Comparison of ENCODE assay signal across 8 cellular contexts in the genomic region with DNA sequence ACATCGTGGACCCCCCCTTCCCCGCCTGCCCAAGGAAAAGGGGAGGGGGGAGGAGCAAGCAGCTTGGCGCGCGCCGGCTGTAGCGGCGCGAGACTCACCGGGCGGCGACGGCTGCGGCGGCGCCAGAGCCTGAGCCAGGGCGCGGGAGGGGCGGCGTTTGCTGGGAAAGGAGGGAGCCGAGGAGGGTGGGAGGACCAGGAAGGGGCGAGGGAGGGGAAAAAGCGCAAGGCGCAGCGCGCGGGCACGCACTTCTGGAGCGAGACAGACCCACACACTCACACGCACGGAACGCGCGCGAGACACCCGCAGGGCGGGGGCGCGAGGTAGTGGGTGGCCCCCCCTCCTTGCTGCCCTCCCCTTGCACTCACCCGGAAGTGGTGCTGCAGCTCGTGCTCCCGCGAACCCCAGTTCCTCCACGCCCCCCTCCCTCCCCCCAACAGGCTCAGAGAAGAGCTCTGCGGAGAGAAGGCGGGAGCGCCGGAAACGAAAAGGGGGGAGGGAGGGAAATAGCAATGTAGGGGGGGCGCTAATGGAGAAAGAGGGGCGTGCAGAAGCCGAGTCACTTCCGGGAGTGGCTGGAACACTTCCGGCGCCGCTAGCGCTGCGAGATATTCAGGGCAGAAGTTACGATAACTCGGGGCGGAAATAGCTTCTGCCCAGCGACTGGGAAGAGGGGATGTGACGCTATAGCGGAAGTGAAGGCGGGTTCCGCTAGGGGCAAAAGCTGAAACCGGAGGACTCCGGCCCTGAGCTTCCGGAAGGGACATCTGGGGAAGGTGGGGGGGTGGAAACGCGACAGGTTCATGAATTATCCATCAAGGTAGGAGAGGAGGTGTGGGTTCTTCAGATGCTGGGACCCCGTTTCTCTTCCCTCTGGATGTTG. TPM values are rescaled to one million over a fixed set of nuclear protein-coding genes. Genes with fewer than 3 reads are reported as not detected.
DNase-seq lines count a peak whose midpoint lies in the region; ATAC-seq, FAIRE-seq and TF ChIP-seq lines count a peak whose summit lies in the region.

Gene ZNF384, minus strand, starts transcription at position 376 of the 883 bp plus-strand sequence. CDS start 9,855 bp downstream, outside the sequence.

- no peaks in the 10 kb centered on the region for H3K9me3 Mint-ChIP-seq in chondrocyte (ENCODE audit: low read depth)

- H3K4me1 ChIP-seq in keratinocyte (ENCODE audit: control insufficient read depth, extremely low read depth, insufficient read depth, low read length): peaks cover 21% of the 10 kb centered on the region

- peak within 1 kb of the TSS; percentile 89 for H3K4me3 Mint-ChIP-seq in chondrocyte (ENCODE audit: unreplicated experiment)

- H3K9ac ChIP-seq in keratinocyte (ENCODE audit: control insufficient read depth, extremely low read depth, insufficient read depth, low read length): peak within 1 kb of the TSS; percentile 92

- peak within 1 kb of the TSS; percentile 94 for H3K27ac Mint-ChIP-seq in chondrocyte (ENCODE audit: unreplicated experiment)

- H3K27me3 Mint-ChIP-seq in chondrocyte (ENCODE audit: low read depth): no peaks in the 10 kb centered on the region

- TF ChIP-seq CTCF in chondrocyte (IDR thresholded peaks at IDR 0.05) (peak; percentile 22), keratinocyte (optimal IDR thresholded peaks at IDR 0.05 in 1 of 3, IDR thresholded peaks at IDR 0.05 in 1 of 3, conservative IDR thresholded peaks at IDR 0.05 in 1 of 3; ENCODE audit: extremely low read depth in 1 of 3, insufficient read depth in 2 of 3, low read length in 3 of 3) (peak in 1 of 3 experiments; percentile 3)

- DNase-seq in AML-193 (lab: John Stamatoyannopoulos, UW) (peak; percentile 98 to 99), NCI-H510A treated with DMSO at 0.1 percent for 48 hours (lab: John Stamatoyannopoulos, UW) (peak; percentile 89), chondrocyte (ENCODE audit: low spot score) (peak; percentile 96), keratinocyte (ENCODE audit: low read depth, low spot score) (peak; percentile 92)
- peak; percentile 84 to 90 for DNase-seq in activated CD4-positive, alpha-beta T cell treated with anti-CD3 and anti-CD28 coated beads for 24 hours (ENCODE audit: low read depth in 2 of 2)
- peak; percentile 85 to 87 for DNase-seq in stimulated activated CD4-positive, alpha-beta T cell treated with anti-CD3 and anti-CD28 coated beads, Interleukin-15, amount 100 ng/mL, for 1 hour (ENCODE audit: low read depth in 1 of 2, low spot score in 1 of 2)

- H3K27ac ChIP-seq in keratinocyte (ENCODE audit: control insufficient read depth, insufficient read depth, low read length): peak within 1 kb of the TSS; percentile 81

- H2AFZ ChIP-seq in keratinocyte (ENCODE audit: control insufficient read depth, low read length): peak within 1 kb of the TSS; percentile 92

- H3K36me3 ChIP-seq in keratinocyte (ENCODE audit: control insufficient read depth in 2 of 2, extremely low read depth in 1 of 2, insufficient read depth in 2 of 2, low read length in 2 of 2): peaks cover 0 to 6% of the 10 kb centered on the region in 2 experiments

- FAIRE-seq in keratinocyte (lab: Jason Lieb, UNC): peak; percentile 13

- H4K20me1 ChIP-seq in keratinocyte (ENCODE audit: control insufficient read depth, extremely low read depth, insufficient read depth, low read length): no peaks in the 10 kb centered on the region

- H3K27me3 ChIP-seq in keratinocyte (ENCODE audit: control insufficient read depth, extremely low read depth, insufficient read depth, low read length): no peaks in the 10 kb centered on the region

- H3K9me3 ChIP-seq in keratinocyte (ENCODE audit: control insufficient read depth, low read depth, low read length): no peaks in the 10 kb centered on the region

- peak within 1 kb of the TSS; percentile 84 to 98 (median 97) for H3K4me3 ChIP-seq in keratinocyte (ENCODE audit: control insufficient read depth in 2 of 3, extremely low read depth in 1 of 3, insufficient read depth in 2 of 3, low read depth in 1 of 3, low read length in 3 of 3)

- peaks cover 58% of the 10 kb centered on the region for H3K79me2 ChIP-seq in keratinocyte (ENCODE audit: control insufficient read depth, insufficient read depth, low read length)

- H3K9me1 ChIP-seq in keratinocyte (ENCODE audit: control insufficient read depth, extremely low read depth, insufficient read depth, low read length): no peaks in the 10 kb centered on the region

- no peaks in the 10 kb centered on the region for H3K36me3 Mint-ChIP-seq in chondrocyte (ENCODE audit: low read depth)

- ATAC-seq in HG03439 (IDR thresholded peaks at IDR 0.05; ENCODE audit: unreplicated experiment): peak; percentile 82

- TF ChIP-seq POLR2A in GM19193 (IDR thresholded peaks at IDR 0.05; ENCODE audit: extremely low read depth, insufficient read depth, insufficient read length): peak; percentile 83

- H3K4me1 Mint-ChIP-seq in chondrocyte (ENCODE audit: low read depth): peaks cover 46% of the 10 kb centered on the region

- peak within 1 kb of the TSS; percentile 98 for H3K4me2 ChIP-seq in keratinocyte (ENCODE audit: control insufficient read depth, extremely low read depth, insufficient read depth, low read depth, low read length)

- dilution Hi-C loops in keratinocyte (cut with MboI; ENCODE audit: extremely low pct_ligation_motif_present, low sequenced_read_pairs): no loop called here

RNA-seq across cellular contexts. Expression of gene ZNF384, which starts in this region (rescaled TPM):
- total RNA-seq in chondrocyte: 50.7 to 56.2 TPM (median 55.1 TPM) in 3 replicates
- 29.0 to 44.0 TPM (median 29.8 TPM) in 3 replicates for polyA plus RNA-seq in keratinocyte
- 11.7 TPM for polyA plus RNA-seq in keratinocyte (2011; ENCODE audit: low read depth)
- polyA plus RNA-seq in keratinocyte (2011; cell fraction: cytosol; rRNA removed): 24.9 and 27.5 TPM in 2 replicates
- polyA plus RNA-seq in keratinocyte (2011; cell fraction: nucleus; rRNA removed): 74.2 and 75.2 TPM in 2 replicates
- 27.7 and 30.3 TPM in 2 replicates for polyA plus RNA-seq in keratinocyte (2012; ENCODE audit: low replicate concordance)
- 21.3 to 60.1 TPM (median 34.4 TPM) in 3 replicates for polyA minus RNA-seq in keratinocyte
- 26.1 TPM for polyA minus RNA-seq in keratinocyte (2011; cell fraction: cytosol; rRNA and poly(A)+ RNA removed)
- polyA minus RNA-seq in keratinocyte (2011; cell fraction: nucleus; rRNA and poly(A)+ RNA removed): 19.2 and 31.5 TPM in 2 replicates

Comparison
In these comparisons a context has a peak if more than half of its experiments do, and no peak if none do; other contexts are left out.
1. Peak in every context shown above with its lines: DNase-seq, ATAC-seq, H3K4me3 ChIP-seq and H3K27ac ChIP-seq.